Comparison of ENCODE assay signal across 8 cellular contexts in genomic region chr18:9102391-9103216, GRCh38. TPM values are rescaled to one million over a fixed set of nuclear protein-coding genes. Genes with fewer than 3 reads are reported as not detected.
DNase-seq lines count a peak whose midpoint lies in the region; ATAC-seq and TF ChIP-seq lines count a peak whose summit lies in the region.

NDUFV2 (plus strand) TSS chr18:9102699; CDS start chr18:9102744, 45 bp downstream.

- POLR2A ChIA-PET in GM10248 (lab: Yijun Ruan, JAX) = interaction anchor here (0.6 kb wide), 1 partner anchor 516 kb away, joined by 3 read pairs; no protein-coding TSS in a partner anchor
- POLR2A ChIA-PET in SK-N-SH (lab: Yijun Ruan, JAX) = interaction anchor here (1.3 to 2.9 kb wide), 2 partner anchors 12 to 34 kb away, joined by 3 to 21 read pairs; partner anchors contain the start of gene ANKRD12

- peak within 1 kb of the TSS; percentile 88 for H2AFZ ChIP-seq in SK-N-SH (ENCODE audit: low read depth)

- TF ChIP-seq EP300 in SK-N-SH (IDR thresholded peaks at IDR 0.05; ENCODE audit: borderline replicate concordance in 1 of 2, low read depth in 1 of 2, low read length in 1 of 2) = no peak

- CTCF ChIA-PET in GM10248 (lab: Yijun Ruan, JAX) (interaction anchor here (1.2 to 1.5 kb wide), 3 partner anchors 14 to 494 kb away, joined by 3 to 4 read pairs (median 3); partner anchors contain the start of gene RAB12), SK-N-SH (lab: Yijun Ruan, JAX) (interaction anchor here (0.6 to 2.4 kb wide), 7 partner anchors 15 to 553 kb away, joined by 3 to 13 read pairs (median 4); no protein-coding TSS in a partner anchor)

- peaks cover 8 to 16% of the 10 kb centered on the region in 2 experiments for H3K36me3 ChIP-seq in SK-N-SH (replicated peaks in 1 of 2; ENCODE audit: control insufficient read depth in 1 of 2, insufficient read depth in 2 of 2, low read length in 1 of 2)

- H3K27me3 ChIP-seq in SK-N-SH (ENCODE audit: insufficient read depth) = no peaks in the 10 kb centered on the region

- DNase-seq in GM10248 (ENCODE audit: extremely low spot score) = peak; percentile 99
- DNase-seq in NCI-H1092 (lab: John Stamatoyannopoulos, UW) = peak; percentile 83
- DNase-seq in SK-N-SH = peak; percentile 99
- DNase-seq in activated naive CD4-positive, alpha-beta T cell treated with anti-CD3 and anti-CD28 coated beads, Interleukin-2, amount 50 U/mL, for 16 hours = peak; percentile 99
- peak; percentile 99 for DNase-seq in germinal center (ENCODE audit: low spot score)
- peak; percentile 67 for DNase-seq in non-pigmented ciliary epithelial cell (ENCODE audit: low read depth)
- peak; percentile 74 to 99 (median 93) for DNase-seq in substantia nigra (lab: John Stamatoyannopoulos, UW)

- peak; percentile 92 for ATAC-seq in HG02610 (IDR thresholded peaks at IDR 0.05; ENCODE audit: unreplicated experiment)

- H3K79me2 ChIP-seq in SK-N-SH (ENCODE audit: insufficient read depth) = peaks cover 50% of the 10 kb centered on the region

- peak within 1 kb of the TSS; percentile 87 for H3K4me2 ChIP-seq in SK-N-SH

- H3K9ac ChIP-seq in SK-N-SH = peak within 1 kb of the TSS; percentile 91

- H3K4me1 ChIP-seq in SK-N-SH (ENCODE audit: control insufficient read depth in 1 of 2, insufficient read depth in 2 of 2, low read depth in 1 of 2, low read length in 1 of 2) = peaks cover 10 to 23% of the 10 kb centered on the region in 2 experiments; a peak in 2 of 4 replicates

- WGBS in SK-N-SH (ENCODE audit: low lambda C conversion rate) = 0% methylated on average over 15 of the region's 66 CpGs

- no peaks in the 10 kb centered on the region for H3K9me2 ChIP-seq in SK-N-SH

- H3K27ac ChIP-seq in SK-N-SH (ENCODE audit: low read depth in 2 of 2, low read length in 1 of 2) (peak within 1 kb of the TSS; percentile 88 to 93), substantia nigra (ENCODE audit: low read depth, low read length, poor library complexity, severe bottlenecking) (peak within 1 kb of the TSS; percentile 89)

- H3F3A ChIP-seq in SK-N-SH (replicated peaks; ENCODE audit: insufficient read depth) = peaks cover 13% of the 10 kb centered on the region

- H3K9me3 ChIP-seq in SK-N-SH = no peaks in the 10 kb centered on the region

- H3K4me3 ChIP-seq in SK-N-SH (ENCODE audit: low read depth in 2 of 2, low read length in 1 of 2) = peak within 1 kb of the TSS; percentile 70 to 84

- TF ChIP-seq CTCF in GM10248 (IDR thresholded peaks at IDR 0.05; ENCODE audit: control extremely low read depth, extremely low read depth, low read depth, missing control alignments) (no peak), SK-N-SH (IDR thresholded peaks at IDR 0.05) (no peak)

- no peak for TF ChIP-seq RAD21 in SK-N-SH (IDR thresholded peaks at IDR 0.05; ENCODE audit: low read length)

- peaks cover 42% of the 10 kb centered on the region for H4K20me1 ChIP-seq in SK-N-SH (ENCODE audit: insufficient read depth)

TF ChIP-seq in SK-N-SH, 30 proteins besides CTCF, POLR2A, EP300 and RAD21 (continues in another document):
- TF ChIP-seq NFIC (IDR thresholded peaks at IDR 0.05; ENCODE audit: borderline replicate concordance) = no peak; the same call in 1 of the 2 replicates
- TF ChIP-seq RCOR1 (IDR thresholded peaks at IDR 0.05; ENCODE audit: low read length) = no peak
- TF ChIP-seq MXI1 (IDR thresholded peaks at IDR 0.05; ENCODE audit: low read depth, low read length) = peak; percentile 78; the same call in 1 of the 2 replicates
- TF ChIP-seq MAX (IDR thresholded peaks at IDR 0.05; ENCODE audit: low read depth) = peak; percentile 85
- TF ChIP-seq GATA2 (CRISPR knock-in tag; IDR thresholded peaks at IDR 0.05) = no peak
- TF ChIP-seq SIN3A (IDR thresholded peaks at IDR 0.05; ENCODE audit: borderline replicate concordance, low read depth, low read length) = no peak; the same call in 1 of the 2 replicates
- no peak for TF ChIP-seq ELF1 (IDR thresholded peaks at IDR 0.05)
- TF ChIP-seq RXRA (IDR thresholded peaks at IDR 0.05; ENCODE audit: borderline replicate concordance, low read depth) = no peak
- no peak for TF ChIP-seq TCF12 (IDR thresholded peaks at IDR 0.05)
- TF ChIP-seq TAF1 (IDR thresholded peaks at IDR 0.05; ENCODE audit: borderline replicate concordance, low read depth, low read length) = peak; percentile 76
- TF ChIP-seq TEAD4 (IDR thresholded peaks at IDR 0.05; ENCODE audit: borderline replicate concordance, insufficient read depth) = 0 out of 2 replicates have a peak, but pooled peaks have one; percentile 15
- TF ChIP-seq CHD2 (IDR thresholded peaks at IDR 0.05; ENCODE audit: low read length, partially characterized antibody) = peak; percentile 95
- no peak for TF ChIP-seq JUND (IDR thresholded peaks at IDR 0.05)
- no peak for TF ChIP-seq MEF2A (IDR thresholded peaks at IDR 0.05; ENCODE audit: borderline replicate concordance, low read depth)
- no peak for TF ChIP-seq REST (IDR thresholded peaks at IDR 0.05; ENCODE audit: low read depth, low read length)
- TF ChIP-seq FOSL2 (IDR thresholded peaks at IDR 0.05; ENCODE audit: borderline replicate concordance, low read depth) = no peak
- no peak for TF ChIP-seq GABPA (IDR thresholded peaks at IDR 0.05; ENCODE audit: low read depth)
- TF ChIP-seq POLR2AphosphoS5 (IDR thresholded peaks at IDR 0.05; ENCODE audit: low read depth, low read length) = peak; percentile 66
- no peak; the same call in 1 of the 2 replicates for TF ChIP-seq SMC3 (IDR thresholded peaks at IDR 0.05; ENCODE audit: low read depth, low read length)
- TF ChIP-seq FOXM1 (IDR thresholded peaks at IDR 0.05; ENCODE audit: low read depth) = no peak
- peak; percentile 63; the same call in 1 of the 2 replicates for TF ChIP-seq ZBTB33 (IDR thresholded peaks at IDR 0.05; ENCODE audit: borderline replicate concordance, low read depth)
- TF ChIP-seq RFX5 (IDR thresholded peaks at IDR 0.05; ENCODE audit: low read length) = no peak
- TF ChIP-seq IRF3 (IDR thresholded peaks at IDR 0.05; ENCODE audit: low read depth, low read length) = no peak

RNA-seq across cellular contexts. Expression of gene NDUFV2, which starts in this region (rescaled TPM):
- 99.1 and 101 TPM in 2 replicates for polyA plus RNA-seq in SK-N-SH (2012; rRNA removed)
- polyA plus RNA-seq in SK-N-SH (2012; cell fraction: cytosol; rRNA removed) = 121 and 162 TPM in 2 replicates
- polyA plus RNA-seq in SK-N-SH (2012; cell fraction: nucleus; rRNA removed) = 27.9 and 46.5 TPM in 2 replicates

Comparison
In these comparisons a context has a peak if more than half of its experiments do, and no peak if none do; other contexts are left out.
1. Peak in every context shown above with its lines: DNase-seq, ATAC-seq, H3K4me3 ChIP-seq and H3K27ac ChIP-seq.